In the genomic region with DNA sequence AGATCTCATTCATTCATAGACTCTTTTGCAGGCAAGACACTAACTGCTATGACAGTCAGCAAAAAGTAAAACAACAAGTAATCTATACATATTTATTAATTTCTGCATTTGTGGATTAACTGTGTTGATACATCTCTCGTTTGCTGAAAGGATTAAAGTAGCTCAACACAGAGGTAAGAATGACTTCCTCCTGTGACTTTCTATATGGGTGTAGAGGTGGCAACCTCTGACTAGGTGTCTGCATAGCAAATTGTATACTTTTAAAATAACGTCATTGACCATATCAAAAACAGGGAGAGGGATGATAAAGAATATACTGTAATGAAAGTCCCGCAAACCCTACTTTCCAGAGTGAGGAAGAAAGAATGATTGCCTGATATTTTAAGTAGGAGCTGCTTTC, we compare ENCODE assay signal across 14 cellular contexts. TPM values are rescaled to one million over a fixed set of nuclear protein-coding genes. Genes with fewer than 3 reads are reported as not detected.
DNase-seq lines count a peak whose midpoint lies in the region; ATAC-seq and TF ChIP-seq lines count a peak whose summit lies in the region.
"Had no signal": no experiment of that assay in that cellular context is flagged by ENCODE, and none has a peak within 500 bp of the region (broad histone marks: within the 10 kb centered on the region; RNA-seq: fewer than 3 reads in every experiment).

No MANE protein-coding gene starts in this region.

- H3K9ac ChIP-seq in Loucy (ENCODE audit: low read depth, low read length, poor library complexity, severe bottlenecking), result peak overlapping the region; percentile 38
- H3K9ac ChIP-seq: BLaER1, SK-N-SH had no signal

- TF ChIP-seq CTCF in Loucy (conservative IDR thresholded peaks at IDR 0.05; ENCODE audit: low read length) (no peak), osteocyte (IDR thresholded peaks at IDR 0.05) (no peak)

- H3K27me3 ChIP-seq in Loucy (ENCODE audit: insufficient read depth, low read length, poor library complexity, severe bottlenecking), result no peaks in the 10 kb centered on the region
- H3K27me3 ChIP-seq: BLaER1, upper lobe of left lung had no signal

- no peaks in the 10 kb centered on the region for H4K20me1 ChIP-seq in Loucy (ENCODE audit: insufficient read depth, low read length, poor library complexity, severe bottlenecking)
- H4K20me1 ChIP-seq: BLaER1 had no signal

- no peaks in the 10 kb centered on the region for H3K36me3 ChIP-seq in Loucy (ENCODE audit: insufficient read depth, low read length)
- H3K36me3 ChIP-seq: BLaER1, upper lobe of left lung had no signal

- peaks cover 44% of the 10 kb centered on the region for H3K4me1 ChIP-seq in Loucy (ENCODE audit: insufficient read depth, low read length, poor library complexity, severe bottlenecking)
- H3K4me1 ChIP-seq: upper lobe of left lung had no signal

- H3K4me3 Mint-ChIP-seq in activated CD4-positive, alpha-beta T cell treated with anti-CD3 and anti-CD28 coated beads, Interleukin-2, amount 10 ng/mL, durations not matched to agents 24 days and 14 days, result peak overlapping the region; percentile 58
- H3K4me3 Mint-ChIP-seq in osteocyte (ENCODE audit: unreplicated experiment), result no peak overlapping the region

- H2AFZ ChIP-seq in Loucy (ENCODE audit: low read length), result peak overlapping the region; percentile 11; the same call in 1 of the 2 replicates

- no peak for DNase-seq in activated CD4-positive, alpha-beta T cell treated with anti-CD3 and anti-CD28 coated beads, Interleukin-2, amount 10 ng/mL, durations not matched to agents 24 days and 14 days
- DNase-seq in activated CD4-positive, alpha-beta T cell treated with anti-CD3 and anti-CD28 coated beads for 4 hours, result no peak
- DNase-seq in activated naive CD4-positive, alpha-beta T cell treated with anti-CD3 and anti-CD28 coated beads, Interleukin-2, amount 50 U/mL, for 72 hours (ENCODE audit: low spot score in 2 of 2), result no peak
- DNase-seq in osteocyte (ENCODE audit: extremely low spot score, unreplicated experiment) (no peak), SIG-M5 treated with dmso at 0.1 percent for 504 hours (lab: John Stamatoyannopoulos, UW; ENCODE audit: unreplicated experiment) (no peak), NCI-H2171 (lab: John Stamatoyannopoulos, UW) (no peak)
- DNase-seq: 8988T, DMS53, SK-N-SH, upper lobe of left lung had no signal

- H3K4me2 ChIP-seq in Loucy (ENCODE audit: low read depth, low read length, poor library complexity, severe bottlenecking), result no peak overlapping the region
- H3K4me2 ChIP-seq: SK-N-SH had no signal

- H3K4me3 ChIP-seq in Loucy (ENCODE audit: low read length, poor library complexity, severe bottlenecking), result no peak overlapping the region
- H3K4me3 ChIP-seq: BLaER1, upper lobe of left lung had no signal

- no peaks in the 10 kb centered on the region for H3K9me2 ChIP-seq in Loucy (replicated peaks; ENCODE audit: low read depth, low read length)
- H3K9me2 ChIP-seq: SK-N-SH had no signal

- peaks cover under 1% of the 10 kb centered on the region for H3K27me3 Mint-ChIP-seq in activated CD4-positive, alpha-beta T cell treated with anti-CD3 and anti-CD28 coated beads, Interleukin-2, amount 10 ng/mL, durations not matched to agents 24 days and 14 days
- no peaks in the 10 kb centered on the region for H3K27me3 Mint-ChIP-seq in osteocyte (ENCODE audit: unreplicated experiment)

- peak; percentile 35 to 56 for ATAC-seq in activated naive CD4-positive, alpha-beta T cell treated with anti-CD3 and anti-CD28 coated beads, Interleukin-2, amount 50 U/mL, for 72 hours
- no peak for ATAC-seq in GM21367 (IDR thresholded peaks at IDR 0.05; ENCODE audit: unreplicated experiment)

- peaks cover 67% of the 10 kb centered on the region for H3K4me1 Mint-ChIP-seq in activated CD4-positive, alpha-beta T cell treated with anti-CD3 and anti-CD28 coated beads, Interleukin-2, amount 10 ng/mL, durations not matched to agents 24 days and 14 days
- peaks cover 33% of the 10 kb centered on the region for H3K4me1 Mint-ChIP-seq in osteocyte (ENCODE audit: unreplicated experiment)

- H3K36me3 Mint-ChIP-seq in activated CD4-positive, alpha-beta T cell treated with anti-CD3 and anti-CD28 coated beads, Interleukin-2, amount 10 ng/mL, durations not matched to agents 24 days and 14 days (ENCODE audit: low read depth), result peaks cover 6% of the 10 kb centered on the region
- H3K36me3 Mint-ChIP-seq in activated naive CD4-positive, alpha-beta T cell treated with anti-CD3 and anti-CD28 coated beads, Interleukin-2, amount 50 U/mL, for 72 hours, result no peaks in the 10 kb centered on the region
- no peaks in the 10 kb centered on the region for H3K36me3 Mint-ChIP-seq in osteocyte (ENCODE audit: unreplicated experiment)

- no peaks in the 10 kb centered on the region for H3K79me2 ChIP-seq in Loucy (ENCODE audit: insufficient read depth, low read length)

- H3K9me3 ChIP-seq in Loucy (ENCODE audit: insufficient read depth, low read depth, low read length), result no peaks in the 10 kb centered on the region
- H3K9me3 ChIP-seq: BLaER1, upper lobe of left lung had no signal

- peak overlapping the region; percentile 86 for H3K27ac Mint-ChIP-seq in activated CD4-positive, alpha-beta T cell treated with anti-CD3 and anti-CD28 coated beads, Interleukin-2, amount 10 ng/mL, durations not matched to agents 24 days and 14 days
- H3K27ac Mint-ChIP-seq in activated naive CD4-positive, alpha-beta T cell treated with anti-CD3 and anti-CD28 coated beads, Interleukin-2, amount 50 U/mL, for 72 hours, result peak overlapping the region; percentile 22 to 95
- peak overlapping the region; percentile 59 for H3K27ac Mint-ChIP-seq in osteocyte (ENCODE audit: unreplicated experiment)

- intact Hi-C loops in activated CD4-positive, alpha-beta T cell treated with anti-CD3 and anti-CD28 coated beads, Interleukin-2, amount 10 ng/mL, durations not matched to agents 24 days and 14 days (cut with micrococcal nuclease), result no loop called here

- H3F3A ChIP-seq in Loucy (ENCODE audit: low read depth), result peaks cover 3% of the 10 kb centered on the region; the same call in 1 of the 2 replicates

- peaks cover 3% of the 10 kb centered on the region for H3K9me3 Mint-ChIP-seq in activated CD4-positive, alpha-beta T cell treated with anti-CD3 and anti-CD28 coated beads, Interleukin-2, amount 10 ng/mL, durations not matched to agents 24 days and 14 days
- no peaks in the 10 kb centered on the region for H3K9me3 Mint-ChIP-seq in activated naive CD4-positive, alpha-beta T cell treated with anti-CD3 and anti-CD28 coated beads, Interleukin-2, amount 50 U/mL, for 72 hours
- H3K9me3 Mint-ChIP-seq in osteocyte (ENCODE audit: unreplicated experiment), result no peaks in the 10 kb centered on the region

RNA-seq across cellular contexts. Expression of gene LRRN3, which starts 9.4 kb away (rescaled TPM):
- 53.4 and 56.5 TPM in 2 replicates for total RNA-seq in activated CD4-positive, alpha-beta T cell treated with anti-CD3 and anti-CD28 coated beads, Interleukin-2, amount 10 ng/mL, durations not matched to agents 24 days and 14 days
- 10 to 100 TPM in 1 of 2 donors, 1 to 10 TPM in 1; 9.3 to 29.6 TPM for total RNA-seq in activated naive CD4-positive, alpha-beta T cell treated with anti-CD3 and anti-CD28 coated beads, Interleukin-2, amount 50 U/mL, for 72 hours
- total RNA-seq in osteocyte, result 0.55 and 0.56 TPM in 2 replicates
- total RNA-seq: endothelial cell of umbilical vein had no signal
